16 cellular contexts compared by ENCODE assay signal in genomic region chr3:55604414-55604813, GRCh38.
"Had no signal": no experiment of that assay in that cellular context is flagged by ENCODE, and none has a peak within 500 bp of the region (broad histone marks: within the 10 kb centered on the region; RNA-seq: fewer than 3 reads in every experiment).

No MANE protein-coding gene starts in this region.

- H3K4me1 Mint-ChIP-seq: central memory CD8-positive, alpha-beta T cell; immature natural killer cell; stimulated activated memory B cell treated with anti-CD40 and anti-IgM and Interleukin-4, amounts not matched to agents 10 μg/mL and 1 μg/mL and 100 μg/mL, for 72 hours had no signal

- H3K27me3 Mint-ChIP-seq: effector memory CD8-positive, alpha-beta T cell; stimulated activated memory B cell treated with anti-CD40 and anti-IgM and Interleukin-4, amounts not matched to agents 10 μg/mL and 1 μg/mL and 100 μg/mL, for 72 hours had no signal

- H3K27ac ChIP-seq: adrenal gland, spleen, tibial artery, uterus had no signal

- ATAC-seq: activated CD4-positive, CD25-positive, alpha-beta regulatory T cell treated with anti-CD3 and anti-CD28 coated beads, Interleukin-2, amount 50 U/mL, for 24 hours; effector memory CD8-positive, alpha-beta T cell; left colon; sciatic nerve; stimulated activated memory B cell treated with anti-CD40 and anti-IgM and Interleukin-4, amounts not matched to agents 10 μg/mL and 1 μg/mL and 100 μg/mL, for 72 hours had no signal

- H3K9me3 Mint-ChIP-seq: stimulated activated memory B cell treated with anti-CD40 and anti-IgM and Interleukin-4, amounts not matched to agents 10 μg/mL and 1 μg/mL and 100 μg/mL, for 72 hours had no signal

- DNase-seq: activated CD4-positive, alpha-beta T cell treated with anti-CD3 and anti-CD28 coated beads, Interleukin-2, amount 50 U/mL, for 4 hours; activated naive CD4-positive, alpha-beta T cell treated with anti-CD3 and anti-CD28 coated beads, Interleukin-2, amount 50 U/mL, for 16 hours; activated T-cell treated with anti-CD3 and anti-CD28 coated beads, Interleukin-2, amount 50 U/mL, for 1 hour; effector memory CD8-positive, alpha-beta T cell; glutamatergic neuron; immature natural killer cell; left colon; spleen; stimulated activated CD4-positive, alpha-beta T cell treated with anti-CD3 and anti-CD28 coated beads, Interleukin-1b, Interleukin-23, amount 100 ng/mL, for 48 hours; tibial artery; uterus had no signal

- H3K27ac Mint-ChIP-seq: effector memory CD8-positive, alpha-beta T cell; immature natural killer cell; stimulated activated memory B cell treated with anti-CD40 and anti-IgM and Interleukin-4, amounts not matched to agents 10 μg/mL and 1 μg/mL and 100 μg/mL, for 72 hours had no signal

- H3K4me3 Mint-ChIP-seq: central memory CD8-positive, alpha-beta T cell; effector memory CD8-positive, alpha-beta T cell; immature natural killer cell; stimulated activated memory B cell treated with anti-CD40 and anti-IgM and Interleukin-4, amounts not matched to agents 10 μg/mL and 1 μg/mL and 100 μg/mL, for 72 hours had no signal

- H3K36me3 Mint-ChIP-seq: immature natural killer cell; stimulated activated memory B cell treated with anti-CD40 and anti-IgM and Interleukin-4, amounts not matched to agents 10 μg/mL and 1 μg/mL and 100 μg/mL, for 72 hours had no signal
